In the genomic region with DNA sequence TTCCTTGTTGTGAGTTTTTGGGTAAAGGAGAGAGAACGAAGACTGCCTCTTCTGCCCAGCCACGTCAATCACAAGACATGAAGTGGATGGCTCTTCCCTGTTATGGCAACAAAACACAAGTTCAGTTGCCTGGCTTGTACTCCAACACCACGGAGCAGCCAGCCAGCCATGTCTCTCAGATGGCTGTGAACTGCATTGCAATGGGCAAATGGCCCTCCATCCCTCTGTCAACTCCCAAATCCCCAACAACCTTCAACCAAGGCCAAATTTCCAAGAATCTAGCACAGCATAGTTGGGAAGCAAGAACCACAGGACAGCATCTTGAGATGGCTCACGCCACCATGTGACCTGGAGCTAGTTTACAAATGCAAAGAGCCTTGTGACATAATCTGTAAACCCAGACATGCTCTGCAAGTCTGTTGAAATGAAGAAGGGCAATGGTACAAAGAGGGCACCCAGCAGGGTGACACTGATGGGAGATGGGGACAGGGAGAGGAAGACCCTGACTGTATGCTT, we compare ENCODE assay signal across 13 cellular contexts. TPM values are rescaled to one million over a fixed set of nuclear protein-coding genes. Genes with fewer than 3 reads are reported as not detected.
DNase-seq lines count a peak whose midpoint lies in the region; ATAC-seq, FAIRE-seq and TF ChIP-seq lines count a peak whose summit lies in the region.
"Had no signal": no experiment of that assay in that cellular context is flagged by ENCODE, and none has a peak within 500 bp of the region (broad histone marks: within the 10 kb centered on the region; RNA-seq: fewer than 3 reads in every experiment).

No MANE protein-coding gene starts in this region.

- CTCF ChIA-PET in PC-9 (lab: Charles Lee) = no interaction called here

- H3K36me3 Mint-ChIP-seq in activated T-cell treated with anti-CD3 and anti-CD28 coated beads, Interleukin-2, amount 50 U/mL, for 24 hours (ENCODE audit: low read depth) = no peaks in the 10 kb centered on the region

- no peak for DNase-seq in PC-9
- peak; percentile 17 to 31 for DNase-seq in thyroid gland
- no peak for DNase-seq in activated T-cell treated with anti-CD3 and anti-CD28 coated beads, Interleukin-2, amount 50 U/mL, for 24 hours
- DNase-seq in GM19239 (ENCODE audit: insufficient read length, low spot score) = no peak
- DNase-seq in activated gamma-delta T cell (lab: John Stamatoyannopoulos, UW) = no peak
- DNase-seq: DMS79, NCI-H2107, WERI-Rb-1 had no signal

- no peak for FAIRE-seq in GM19239 (lab: Jason Lieb, UNC)

- TF ChIP-seq CTCF in PC-9 (conservative IDR thresholded peaks at IDR 0.05) (no peak), thyroid gland (IDR thresholded peaks at IDR 0.05) (no peak)

- H3K27ac Mint-ChIP-seq in activated T-cell treated with anti-CD3 and anti-CD28 coated beads, Interleukin-2, amount 50 U/mL, for 24 hours = no peak overlapping the region
- H3K27ac Mint-ChIP-seq: stimulated activated naive CD8-positive, alpha-beta T cell treated with anti-CD3 and anti-CD28 coated beads, Interleukin-15, Interleukin-2, amounts not matched to agents 100 ng/mL and 50 ng/mL, for 24 hours had no signal

- H3K27ac ChIP-seq in PC-9 (peak overlapping the region; percentile 95), duodenal mucosa (ENCODE audit: low read depth, low read length) (peak overlapping the region; percentile 34), muscle layer of colon (ENCODE audit: low read depth, low read length) (peak overlapping the region; percentile 74), thyroid gland (peak overlapping the region; percentile 84 to 92 (median 86))
- H3K27ac ChIP-seq: WERI-Rb-1 had no signal

- POLR2A ChIA-PET in PC-9 (lab: Charles Lee; ENCODE audit: unreplicated experiment) = no interaction called here

- H3K4me3 ChIP-seq in PC-9 (no peak overlapping the region), duodenal mucosa (ENCODE audit: low read depth in 1 of 2, low read length in 2 of 2) (peak overlapping the region in 1 of 2 donors; percentile 36), muscle layer of colon (ENCODE audit: low read depth in 1 of 2, low read length in 2 of 2) (no peak overlapping the region), thyroid gland (replicated peaks in 1 of 3) (no peak overlapping the region)

- H3K4me1 Mint-ChIP-seq in activated T-cell treated with anti-CD3 and anti-CD28 coated beads, Interleukin-2, amount 50 U/mL, for 24 hours (ENCODE audit: low read depth) = no peaks in the 10 kb centered on the region

- no peaks in the 10 kb centered on the region for H3K9me3 Mint-ChIP-seq in activated T-cell treated with anti-CD3 and anti-CD28 coated beads, Interleukin-2, amount 50 U/mL, for 24 hours
- H3K9me3 Mint-ChIP-seq: IgD-negative memory B cell; stimulated activated naive CD8-positive, alpha-beta T cell treated with anti-CD3 and anti-CD28 coated beads, Interleukin-15, Interleukin-2, amounts not matched to agents 100 ng/mL and 50 ng/mL, for 24 hours had no signal

- no peaks in the 10 kb centered on the region for H3K36me3 ChIP-seq in PC-9 (ENCODE audit: low read depth)
- H3K36me3 ChIP-seq in duodenal mucosa (ENCODE audit: control insufficient read depth in 1 of 2, insufficient read depth in 2 of 2, low read length in 2 of 2) = no peaks in the 10 kb centered on the region
- H3K36me3 ChIP-seq in muscle layer of colon (ENCODE audit: insufficient read depth, low read length) = no peaks in the 10 kb centered on the region
- H3K36me3 ChIP-seq in thyroid gland = no peaks in the 10 kb centered on the region
- H3K36me3 ChIP-seq: WERI-Rb-1 had no signal

- H3K4me1 ChIP-seq in PC-9 (replicated peaks; ENCODE audit: insufficient read depth) (peaks cover 33% of the 10 kb centered on the region), duodenal mucosa (ENCODE audit: control insufficient read depth in 1 of 2, insufficient read depth in 2 of 2, low read length in 2 of 2) (peaks cover 20 to 23% of the 10 kb centered on the region in 2 donors), muscle layer of colon (ENCODE audit: insufficient read depth, low read length) (peaks cover 39% of the 10 kb centered on the region), thyroid gland (peaks cover 29 to 52% of the 10 kb centered on the region in 2 donors)

- TF ChIP-seq POLR2A in thyroid gland (IDR thresholded peaks at IDR 0.05) = no peak

- H3K4me2 ChIP-seq in PC-9 = peak overlapping the region; percentile 49; the same call in 1 of the 2 replicates

- BruUV-seq in PC-9 (replicated peaks; lab: Mats Ljungman, UMichigan) = no TSS peak

- WGBS in thyroid gland, 2 donors = 32 to 35% methylated on average over 4 of the region's 4 CpGs

- H4K20me1 ChIP-seq in PC-9 (ENCODE audit: insufficient read depth) = no peaks in the 10 kb centered on the region

- no peak overlapping the region for H2AFZ ChIP-seq in PC-9

- peaks cover 26% of the 10 kb centered on the region for H3F3A ChIP-seq in PC-9 (ENCODE audit: insufficient read depth, low read depth)

- H3K9me3 ChIP-seq in PC-9 (ENCODE audit: insufficient read depth, low read depth) (no peaks in the 10 kb centered on the region), duodenal mucosa (ENCODE audit: control insufficient read depth in 1 of 2, low read length in 2 of 2) (no peaks in the 10 kb centered on the region), muscle layer of colon (ENCODE audit: low read length) (no peaks in the 10 kb centered on the region), thyroid gland (no peaks in the 10 kb centered on the region)

- H3K27me3 Mint-ChIP-seq in activated T-cell treated with anti-CD3 and anti-CD28 coated beads, Interleukin-2, amount 50 U/mL, for 24 hours = peaks cover 16% of the 10 kb centered on the region
- H3K27me3 Mint-ChIP-seq: IgD-negative memory B cell; stimulated activated naive CD8-positive, alpha-beta T cell treated with anti-CD3 and anti-CD28 coated beads, Interleukin-15, Interleukin-2, amounts not matched to agents 100 ng/mL and 50 ng/mL, for 24 hours had no signal

- no peak for ATAC-seq in HG03196 (IDR thresholded peaks at IDR 0.05; ENCODE audit: unreplicated experiment)

- H3K79me2 ChIP-seq in PC-9 (ENCODE audit: low read depth) = no peaks in the 10 kb centered on the region

- intact Hi-C loops in PC-9 (cut with micrococcal nuclease; ENCODE audit: unreplicated experiment) (loop anchor here (2.0 kb wide), 1 partner anchor 71 kb away; no protein-coding TSS in a partner anchor), thyroid gland (cut with DNase I) (no loop called here)

- no peaks in the 10 kb centered on the region for H3K9me2 ChIP-seq in PC-9 (ENCODE audit: insufficient read depth)

- H3K27me3 ChIP-seq in PC-9 (ENCODE audit: insufficient read depth, low read depth) (no peaks in the 10 kb centered on the region), duodenal mucosa (ENCODE audit: control insufficient read depth in 1 of 2, insufficient read depth in 2 of 2, low read length in 2 of 2) (no peaks in the 10 kb centered on the region), muscle layer of colon (ENCODE audit: control insufficient read depth in 1 of 2, insufficient read depth in 2 of 2, low read length in 2 of 2) (no peaks in the 10 kb centered on the region), thyroid gland (no peaks in the 10 kb centered on the region)

- no peak overlapping the region for H3K4me3 Mint-ChIP-seq in activated T-cell treated with anti-CD3 and anti-CD28 coated beads, Interleukin-2, amount 50 U/mL, for 24 hours
- H3K4me3 Mint-ChIP-seq: stimulated activated naive CD8-positive, alpha-beta T cell treated with anti-CD3 and anti-CD28 coated beads, Interleukin-15, Interleukin-2, amounts not matched to agents 100 ng/mL and 50 ng/mL, for 24 hours had no signal

- H3K9ac ChIP-seq in duodenal mucosa (ENCODE audit: low read depth in 1 of 2, low read length in 2 of 2) (no peak overlapping the region), muscle layer of colon (ENCODE audit: low read length) (no peak overlapping the region)

RNA-seq across cellular contexts. Expression of a gene that starts 53.9 kb away (rescaled TPM):
- 0.17 TPM in 1 of 2 replicates, not detected in the other for total RNA-seq in PC-9 (2021)
- 10 to 100 TPM in 1 of 4 donors, 1 to 10 TPM in 3; 1.3 to 14.7 (median 3.0) TPM for total RNA-seq in thyroid gland

Comparison
In these comparisons a context has a peak if more than half of its experiments do, and no peak if none do; other contexts are left out.
1. DNase-seq: peak in thyroid gland (2 of 2); none in PC-9 (0 of 2), activated T-cell treated with anti-CD3 and anti-CD28 coated beads, Interleukin-2, amount 50 U/mL, for 24 hours (single experiment), GM19239 (single experiment) and activated gamma-delta T cell (single experiment).
2. H3K27ac ChIP-seq: peak in every context shown above with its lines; median percentile 95 in PC-9; 86 in thyroid gland; 74 in muscle layer of colon; 34 in duodenal mucosa.